In the genomic region with DNA sequence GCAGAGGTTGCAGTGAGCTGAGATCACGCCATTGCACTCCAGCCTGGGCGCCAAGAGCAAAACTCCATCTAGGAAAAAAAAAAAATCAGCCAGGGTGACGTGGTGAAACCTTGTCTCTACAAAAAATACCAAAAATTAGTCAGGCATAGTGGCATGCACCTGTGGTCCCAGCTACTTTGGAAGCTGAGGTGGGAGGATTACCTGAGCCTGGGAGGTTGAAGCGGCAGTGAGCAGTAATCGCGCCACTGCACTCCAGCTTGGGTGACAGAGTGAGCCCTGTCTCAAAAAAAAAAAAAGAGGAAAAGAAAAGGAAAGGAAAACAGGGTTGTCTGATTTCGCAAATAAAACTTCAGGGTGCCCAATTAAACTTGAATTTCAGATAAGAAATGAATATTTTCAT, we compare ENCODE assay signal across 25 cellular contexts.
"Had no signal": no experiment of that assay in that cellular context is flagged by ENCODE, and none has a peak within 500 bp of the region (broad histone marks: within the 10 kb centered on the region; RNA-seq: fewer than 3 reads in every experiment).

No MANE protein-coding gene starts in this region.

- H3K36me3 Mint-ChIP-seq: activated naive CD8-positive, alpha-beta T cell treated with anti-CD3 and anti-CD28 coated beads, Interleukin-2, amount 10 ng/mL, durations not matched to agents 7 days and 5 days; neural progenitor cell had no signal

- H3K9ac ChIP-seq: neural progenitor cell had no signal

- H3K27ac Mint-ChIP-seq: activated CD4-positive, alpha-beta memory T cell treated with anti-CD3 and anti-CD28 coated beads, Interleukin-2, amount 10 ng/mL, durations not matched to agents 7 days and 5 days; activated CD4-positive, alpha-beta T cell treated with anti-CD3 and anti-CD28 coated beads, Interleukin-2, amount 10 ng/mL, durations not matched to agents 24 days and 14 days; activated naive CD4-positive, alpha-beta T cell treated with anti-CD3 and anti-CD28 coated beads for 36 hours; activated naive CD8-positive, alpha-beta T cell treated with anti-CD3 and anti-CD28 coated beads, Interleukin-2, amount 10 ng/mL, durations not matched to agents 7 days and 5 days; activated T-cell treated with anti-CD3 and anti-CD28 coated beads, Interleukin-2, amount 50 U/mL, for 72 hours; naive thymus-derived CD4-positive, alpha-beta T cell; neural progenitor cell; T-helper 1 cell treated with Interleukin-12 subunit alpha and Interleukin-12 subunit beta and Interleukin-4 antibody, amounts not matched to agents 30 μg/mL and 1 μg/mL, for 36 hours had no signal

- ATAC-seq: activated CD4-positive, CD25-positive, alpha-beta regulatory T cell treated with anti-CD3 and anti-CD28 coated beads, Interleukin-2, amount 50 U/mL, for 24 hours; activated T-cell treated with anti-CD3 and anti-CD28 coated beads, Interleukin-2, amount 50 U/mL, for 72 hours; heart left ventricle; left lung; naive thymus-derived CD4-positive, alpha-beta T cell; upper lobe of right lung had no signal

- H3K36me3 ChIP-seq: colonic mucosa, heart left ventricle, neural progenitor cell, sigmoid colon, upper lobe of right lung had no signal

- H3K9me3 Mint-ChIP-seq: activated CD4-positive, alpha-beta memory T cell treated with anti-CD3 and anti-CD28 coated beads, Interleukin-2, amount 10 ng/mL, durations not matched to agents 7 days and 5 days; activated naive CD4-positive, alpha-beta T cell treated with anti-CD3 and anti-CD28 coated beads for 36 hours; activated naive CD8-positive, alpha-beta T cell treated with anti-CD3 and anti-CD28 coated beads, Interleukin-2, amount 10 ng/mL, durations not matched to agents 7 days and 5 days; activated T-cell treated with anti-CD3 and anti-CD28 coated beads, Interleukin-2, amount 50 U/mL, for 72 hours; naive thymus-derived CD4-positive, alpha-beta T cell; neural progenitor cell; T-helper 1 cell treated with Interleukin-12 subunit alpha and Interleukin-12 subunit beta and Interleukin-4 antibody, amounts not matched to agents 30 μg/mL and 1 μg/mL, for 36 hours had no signal

- H3K9me3 ChIP-seq: colonic mucosa, heart left ventricle, left lung, sigmoid colon, testis, upper lobe of right lung had no signal

- H3K4me1 ChIP-seq: colonic mucosa had no signal

- H3K4me1 Mint-ChIP-seq: activated CD4-positive, alpha-beta memory T cell treated with anti-CD3 and anti-CD28 coated beads, Interleukin-2, amount 10 ng/mL, durations not matched to agents 7 days and 5 days; activated naive CD8-positive, alpha-beta T cell treated with anti-CD3 and anti-CD28 coated beads, Interleukin-2, amount 10 ng/mL, durations not matched to agents 7 days and 5 days; naive thymus-derived CD4-positive, alpha-beta T cell had no signal

- DNase-seq: activated CD4-positive, alpha-beta memory T cell treated with anti-CD3 and anti-CD28 coated beads, Interleukin-2, amount 10 ng/mL, durations not matched to agents 7 days and 5 days; activated CD4-positive, alpha-beta T cell treated with anti-CD3 and anti-CD28 coated beads, Interleukin-2, amount 10 ng/mL, durations not matched to agents 24 days and 14 days; activated effector memory CD4-positive, alpha-beta T cell treated with Interleukin-2 at 50 U/mL for 16 hours; activated naive CD4-positive, alpha-beta T cell treated with anti-CD3 and anti-CD28 coated beads for 36 hours; activated naive CD8-positive, alpha-beta T cell treated with anti-CD3 and anti-CD28 coated beads, Interleukin-2, amount 10 ng/mL, durations not matched to agents 7 days and 5 days; activated T-cell treated with anti-CD3 and anti-CD28 coated beads, Interleukin-2, amount 50 U/mL, for 72 hours; amygdala; colonic mucosa; heart left ventricle; left lung; naive thymus-derived CD4-positive, alpha-beta T cell; posterior cingulate gyrus; sigmoid colon; stimulated activated CD4-positive, alpha-beta T cell treated with anti-CD3 and anti-CD28 coated beads, Interleukin-15, amount 100 ng/mL, for 24 hours; stimulated activated naive CD4-positive, alpha-beta T cell; testis; upper lobe of right lung had no signal

- H3K27me3 Mint-ChIP-seq: activated CD4-positive, alpha-beta memory T cell treated with anti-CD3 and anti-CD28 coated beads, Interleukin-2, amount 10 ng/mL, durations not matched to agents 7 days and 5 days; activated CD4-positive, alpha-beta T cell treated with anti-CD3 and anti-CD28 coated beads, Interleukin-2, amount 10 ng/mL, durations not matched to agents 24 days and 14 days; naive thymus-derived CD4-positive, alpha-beta T cell had no signal

- H3K4me3 Mint-ChIP-seq: activated CD4-positive, alpha-beta memory T cell treated with anti-CD3 and anti-CD28 coated beads, Interleukin-2, amount 10 ng/mL, durations not matched to agents 7 days and 5 days; activated CD4-positive, alpha-beta T cell treated with anti-CD3 and anti-CD28 coated beads, Interleukin-2, amount 10 ng/mL, durations not matched to agents 24 days and 14 days; activated naive CD4-positive, alpha-beta T cell treated with anti-CD3 and anti-CD28 coated beads for 36 hours; activated naive CD8-positive, alpha-beta T cell treated with anti-CD3 and anti-CD28 coated beads, Interleukin-2, amount 10 ng/mL, durations not matched to agents 7 days and 5 days; activated T-cell treated with anti-CD3 and anti-CD28 coated beads, Interleukin-2, amount 50 U/mL, for 72 hours; naive thymus-derived CD4-positive, alpha-beta T cell; neural progenitor cell; T-helper 1 cell treated with Interleukin-12 subunit alpha and Interleukin-12 subunit beta and Interleukin-4 antibody, amounts not matched to agents 30 μg/mL and 1 μg/mL, for 36 hours had no signal

- H3K4me3 ChIP-seq: colonic mucosa, heart left ventricle, left lung, lung, neural progenitor cell, sigmoid colon, smooth muscle cell, testis, upper lobe of right lung had no signal

- FAIRE-seq: bronchial epithelial cell, keratinocyte had no signal

- H3K27ac ChIP-seq: colonic mucosa, epithelial cell of prostate, left lung, neural progenitor cell, sigmoid colon, testis, upper lobe of right lung had no signal
